ENCODE assay signal across 8 cellular contexts in the genomic region with DNA sequence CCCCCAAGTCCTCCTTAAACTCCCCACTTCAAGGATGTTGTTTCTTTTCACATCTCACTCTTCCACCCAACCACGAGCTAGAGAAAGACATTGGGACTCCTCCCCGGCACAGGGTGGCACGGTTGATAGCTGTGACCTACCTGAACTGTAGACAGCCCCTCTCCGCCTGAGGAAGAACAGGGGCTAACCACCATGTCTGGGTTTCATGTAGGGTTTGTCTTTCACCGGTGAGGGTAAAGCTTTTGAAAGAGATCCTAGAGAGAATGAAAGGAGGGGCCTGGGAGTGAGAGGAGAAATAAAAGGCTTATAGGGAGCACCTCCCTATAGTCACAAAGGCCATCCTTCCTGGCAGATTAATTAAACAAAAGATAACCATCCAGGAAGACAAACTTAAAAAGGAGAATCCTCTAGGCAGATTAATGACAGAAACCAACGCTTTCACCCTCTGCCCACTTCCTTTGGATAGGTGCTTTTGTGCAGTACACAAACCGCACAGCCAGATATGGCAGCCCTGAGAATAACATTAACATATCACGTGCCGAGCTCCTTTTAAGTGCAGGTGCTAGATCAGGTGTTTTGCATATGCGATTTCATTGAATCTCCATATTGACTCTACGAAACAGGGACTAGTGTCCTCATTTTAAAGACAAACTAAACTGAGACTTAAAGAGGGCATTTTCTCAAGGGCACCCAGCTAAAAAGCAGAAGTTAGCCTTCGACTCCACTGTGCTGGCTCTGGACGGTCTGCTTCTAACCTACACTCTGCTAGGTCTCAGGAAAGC.
DNase-seq lines count a peak whose midpoint lies in the region; ATAC-seq and TF ChIP-seq lines count a peak whose summit lies in the region.

No MANE protein-coding gene starts in this region.

- H3K27me3 ChIP-seq in hepatocyte: no peaks in the 10 kb centered on the region
- H3K27me3 ChIP-seq in ovary: no peaks in the 10 kb centered on the region

- TF ChIP-seq CTCF in hepatocyte (IDR thresholded peaks at IDR 0.05; ENCODE audit: poor library complexity): no peak
- TF ChIP-seq CTCF in ovary (IDR thresholded peaks at IDR 0.05): no peak

- H2AFZ ChIP-seq in hepatocyte: no peak overlapping the region

- DNase-seq in COLO668 (lab: John Stamatoyannopoulos, UW; ENCODE audit: unreplicated experiment) (peak; percentile 78), RPMI8226 (peak; percentile 94), germinal center (ENCODE audit: low spot score) (peak; percentile 71), DMS114 treated with DMSO at 0.1 percent for 48 hours (lab: John Stamatoyannopoulos, UW; ENCODE audit: unreplicated experiment) (no peak), hepatocyte (ENCODE audit: low spot score) (no peak), ovary (no peak)

- H3K9me3 ChIP-seq in hepatocyte (ENCODE audit: low read depth) (no peaks in the 10 kb centered on the region), ovary (no peaks in the 10 kb centered on the region)

- no peaks in the 10 kb centered on the region for H3K79me2 ChIP-seq in hepatocyte

- no peak for TF ChIP-seq EP300 in ovary (IDR thresholded peaks at IDR 0.05)

- ATAC-seq in GM19372 (IDR thresholded peaks at IDR 0.05; ENCODE audit: low read depth, unreplicated experiment): peak; percentile 63
- ATAC-seq in HG03378 (IDR thresholded peaks at IDR 0.05; ENCODE audit: unreplicated experiment): peak; percentile 79

- no peaks in the 10 kb centered on the region for H3K9me2 ChIP-seq in hepatocyte (replicated peaks; ENCODE audit: insufficient read depth)

- 89% methylated on average over 13 of the region's 13 CpGs for WGBS in hepatocyte (ENCODE audit: low lambda C conversion rate, missing lambda C conversion rate)
- 91 to 93% (median 92%) methylated on average over 13 of the region's 13 CpGs for WGBS in ovary, 3 donors

- intact Hi-C loops in ovary (cut with DNase I): no loop called here

- no peak overlapping the region for H3K4me2 ChIP-seq in hepatocyte

- no peaks in the 10 kb centered on the region for H4K20me1 ChIP-seq in hepatocyte (ENCODE audit: insufficient read depth, poor library complexity, severe bottlenecking)

- TF ChIP-seq POLR2A in ovary (IDR thresholded peaks at IDR 0.05): no peak

- H3K4me3 ChIP-seq in hepatocyte: no peak overlapping the region
- no peak overlapping the region for H3K4me3 ChIP-seq in ovary

- H3K36me3 ChIP-seq in hepatocyte (replicated peaks; ENCODE audit: insufficient read depth, low read depth) (no peaks in the 10 kb centered on the region), ovary (no peaks in the 10 kb centered on the region)

- H3K27ac ChIP-seq in hepatocyte (no peak overlapping the region), ovary (no peak overlapping the region)

- no peaks in the 10 kb centered on the region for H3K4me1 ChIP-seq in hepatocyte (ENCODE audit: insufficient read depth)
- H3K4me1 ChIP-seq in ovary (ENCODE audit: insufficient read depth): peaks cover 8% of the 10 kb centered on the region

Comparison
In these comparisons a context has a peak if more than half of its experiments do, and no peak if none do; other contexts are left out.
1. DNase-seq: peak in COLO668 (single experiment), RPMI8226 (single experiment) and germinal center (single experiment); none in DMS114 treated with DMSO at 0.1 percent for 48 hours (single experiment), hepatocyte (single experiment) and ovary (0 of 5).